1 cellular context compared by ENCODE assay signal in genomic region chr15:64911317-64912186, GRCh38.
A peak's percentile ranks its signal among the peaks of the same experiment; 100 is the strongest.
TF ChIP-seq lines count a peak whose summit lies in the region.

ANKDD1A (plus strand) TSS chr15:64911902; CDS start chr15:64911931, 29 bp downstream.

TF ChIP-seq in HepG2, 621 proteins besides CTCF, POLR2A, EP300 and RAD21 (continued from another document):
- TF ChIP-seq, protein P1, sequence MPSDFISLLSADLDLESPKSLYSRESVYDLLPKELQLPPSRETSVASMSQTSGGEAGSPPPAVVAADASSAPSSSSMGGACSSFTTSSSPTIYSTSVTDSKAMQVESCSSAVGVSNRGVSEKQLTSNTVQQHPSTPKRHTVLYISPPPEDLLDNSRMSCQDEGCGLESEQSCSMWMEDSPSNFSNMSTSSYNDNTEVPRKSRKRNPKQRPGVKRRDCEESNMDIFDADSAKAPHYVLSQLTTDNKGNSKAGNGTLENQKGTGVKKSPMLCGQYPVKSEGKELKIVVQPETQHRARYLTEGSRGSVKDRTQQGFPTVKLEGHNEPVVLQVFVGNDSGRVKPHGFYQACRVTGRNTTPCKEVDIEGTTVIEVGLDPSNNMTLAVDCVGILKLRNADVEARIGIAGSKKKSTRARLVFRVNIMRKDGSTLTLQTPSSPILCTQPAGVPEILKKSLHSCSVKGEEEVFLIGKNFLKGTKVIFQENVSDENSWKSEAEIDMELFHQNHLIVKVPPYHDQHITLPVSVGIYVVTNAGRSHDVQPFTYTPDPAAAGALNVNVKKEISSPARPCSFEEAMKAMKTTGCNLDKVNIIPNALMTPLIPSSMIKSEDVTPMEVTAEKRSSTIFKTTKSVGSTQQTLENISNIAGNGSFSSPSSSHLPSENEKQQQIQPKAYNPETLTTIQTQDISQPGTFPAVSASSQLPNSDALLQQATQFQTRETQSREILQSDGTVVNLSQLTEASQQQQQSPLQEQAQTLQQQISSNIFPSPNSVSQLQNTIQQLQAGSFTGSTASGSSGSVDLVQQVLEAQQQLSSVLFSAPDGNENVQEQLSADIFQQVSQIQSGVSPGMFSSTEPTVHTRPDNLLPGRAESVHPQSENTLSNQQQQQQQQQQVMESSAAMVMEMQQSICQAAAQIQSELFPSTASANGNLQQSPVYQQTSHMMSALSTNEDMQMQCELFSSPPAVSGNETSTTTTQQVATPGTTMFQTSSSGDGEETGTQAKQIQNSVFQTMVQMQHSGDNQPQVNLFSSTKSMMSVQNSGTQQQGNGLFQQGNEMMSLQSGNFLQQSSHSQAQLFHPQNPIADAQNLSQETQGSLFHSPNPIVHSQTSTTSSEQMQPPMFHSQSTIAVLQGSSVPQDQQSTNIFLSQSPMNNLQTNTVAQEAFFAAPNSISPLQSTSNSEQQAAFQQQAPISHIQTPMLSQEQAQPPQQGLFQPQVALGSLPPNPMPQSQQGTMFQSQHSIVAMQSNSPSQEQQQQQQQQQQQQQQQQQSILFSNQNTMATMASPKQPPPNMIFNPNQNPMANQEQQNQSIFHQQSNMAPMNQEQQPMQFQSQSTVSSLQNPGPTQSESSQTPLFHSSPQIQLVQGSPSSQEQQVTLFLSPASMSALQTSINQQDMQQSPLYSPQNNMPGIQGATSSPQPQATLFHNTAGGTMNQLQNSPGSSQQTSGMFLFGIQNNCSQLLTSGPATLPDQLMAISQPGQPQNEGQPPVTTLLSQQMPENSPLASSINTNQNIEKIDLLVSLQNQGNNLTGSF (CRISPR knock-in tag; IDR thresholded peaks at IDR 0.05), result no peak
- TF ChIP-seq ZBED4 (CRISPR knock-in tag; IDR thresholded peaks at IDR 0.05; ENCODE audit: borderline replicate concordance) (no peak), FOXJ3 (CRISPR knock-in tag; IDR thresholded peaks at IDR 0.05; ENCODE audit: borderline replicate concordance) (no peak), NR2C2 (CRISPR knock-in tag; IDR thresholded peaks at IDR 0.05; ENCODE audit: borderline replicate concordance) (no peak), GABPB1 (CRISPR knock-in tag; IDR thresholded peaks at IDR 0.05) (peak; percentile 24; the same call in 1 of the 2 replicates), ZNF777 (CRISPR knock-in tag; IDR thresholded peaks at IDR 0.05) (peak; percentile 48; the same call in 1 of the 2 replicates), NKX3-1 (CRISPR knock-in tag; IDR thresholded peaks at IDR 0.05) (no peak), ZNF562 (CRISPR knock-in tag; IDR thresholded peaks at IDR 0.05; ENCODE audit: borderline replicate concordance) (no peak), HNRNPLL (IDR thresholded peaks at IDR 0.05; ENCODE audit: low read depth, low read length, poor library complexity, severe bottlenecking) (peak; percentile 35), RFX1 (IDR thresholded peaks at IDR 0.05) (no peak), ZNF800 (CRISPR knock-in tag; IDR thresholded peaks at IDR 0.05) (peak; percentile 57; the same call in 1 of the 2 replicates), ZFP37 (CRISPR knock-in tag; IDR thresholded peaks at IDR 0.05; ENCODE audit: borderline replicate concordance) (no peak), ZHX1 (CRISPR knock-in tag; IDR thresholded peaks at IDR 0.05; ENCODE audit: low read depth) (no peak), ZSCAN25 (CRISPR knock-in tag; IDR thresholded peaks at IDR 0.05) (no peak)
- TF ChIP-seq, protein P2, sequence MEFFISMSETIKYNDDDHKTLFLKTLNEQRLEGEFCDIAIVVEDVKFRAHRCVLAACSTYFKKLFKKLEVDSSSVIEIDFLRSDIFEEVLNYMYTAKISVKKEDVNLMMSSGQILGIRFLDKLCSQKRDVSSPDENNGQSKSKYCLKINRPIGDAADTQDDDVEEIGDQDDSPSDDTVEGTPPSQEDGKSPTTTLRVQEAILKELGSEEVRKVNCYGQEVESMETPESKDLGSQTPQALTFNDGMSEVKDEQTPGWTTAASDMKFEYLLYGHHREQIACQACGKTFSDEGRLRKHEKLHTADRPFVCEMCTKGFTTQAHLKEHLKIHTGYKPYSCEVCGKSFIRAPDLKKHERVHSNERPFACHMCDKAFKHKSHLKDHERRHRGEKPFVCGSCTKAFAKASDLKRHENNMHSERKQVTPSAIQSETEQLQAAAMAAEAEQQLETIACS (CRISPR knock-in tag; IDR thresholded peaks at IDR 0.05), result peak; percentile 57
